13 cellular contexts compared by ENCODE assay signal in genomic region chr16:73214825-73215481, GRCh38.
DNase-seq lines count a peak whose midpoint lies in the region; ATAC-seq and TF ChIP-seq lines count a peak whose summit lies in the region.
"Had no signal": no experiment of that assay in that cellular context is flagged by ENCODE, and none has a peak within 500 bp of the region (broad histone marks: within the 10 kb centered on the region; RNA-seq: fewer than 3 reads in every experiment).

No MANE protein-coding gene starts in this region.

- no peak for TF ChIP-seq POLR2A in transverse colon (IDR thresholded peaks at IDR 0.05)

- no peaks in the 10 kb centered on the region for H3K36me3 ChIP-seq in ascending aorta
- no peaks in the 10 kb centered on the region for H3K36me3 ChIP-seq in transverse colon
- H3K36me3 ChIP-seq: SJCRH30 had no signal

- no peaks in the 10 kb centered on the region for H3K27me3 Mint-ChIP-seq in HFFc6 (ENCODE audit: insufficient read depth)
- H3K27me3 Mint-ChIP-seq in activated T-helper 1 cell treated with anti-CD3 and anti-CD28 coated beads, Interleukin-12 subunit alpha, Interleukin-12 subunit beta, Interleukin-2, Interleukin-4 antibody, amounts not matched to agents 30 ng/mL and 10 ng/mL and 1 ng/mL, durations not matched to agents 14 hours and 24 hours and 36 hours (ENCODE audit: insufficient read depth), result peaks cover 4% of the 10 kb centered on the region

- no peaks in the 10 kb centered on the region for H3K27me3 ChIP-seq in ascending aorta
- no peaks in the 10 kb centered on the region for H3K27me3 ChIP-seq in right cardiac atrium (ENCODE audit: control insufficient read depth, insufficient read depth)
- H3K27me3 ChIP-seq in transverse colon, result no peaks in the 10 kb centered on the region
- H3K27me3 ChIP-seq: SJCRH30 had no signal

- DNase-seq in HFFc6 (peak; percentile 97), ascending aorta (ENCODE audit: low spot score in 2 of 2) (peak in 1 of 2 donors; percentile 75), right cardiac atrium (no peak), transverse colon (no peak)
- no peak for DNase-seq in activated T-helper 1 cell treated with anti-CD3 and anti-CD28 coated beads, Interleukin-12 subunit alpha, Interleukin-12 subunit beta, Interleukin-2, Interleukin-4 antibody, amounts not matched to agents 30 ng/mL and 10 ng/mL and 1 ng/mL, durations not matched to agents 14 hours and 24 hours and 36 hours (ENCODE audit: low spot score)
- DNase-seq: activated CD4-positive, alpha-beta T cell treated with anti-CD3 and anti-CD28 coated beads for 48 hours; NCI-H526; SJCRH30; stimulated activated CD4-positive, alpha-beta T cell treated with anti-CD3 and anti-CD28 coated beads, Interleukin-2, amount 100 ng/mL, for 24 hours had no signal

- 70% methylated on average over 2 of the region's 2 CpGs for WGBS in right cardiac atrium
- 33 to 70% methylated on average over 1 to 2 of the region's 2 CpGs for WGBS in transverse colon (ENCODE audit: low coverage in 1 of 2), 2 donors

- H3K4me1 ChIP-seq in ascending aorta (peaks cover 3 to 10% of the 10 kb centered on the region in 2 donors), right cardiac atrium (ENCODE audit: control insufficient read depth, insufficient read depth, low read length) (peaks cover 2% of the 10 kb centered on the region), transverse colon (no peaks in the 10 kb centered on the region)
- H3K4me1 ChIP-seq: SJCRH30 had no signal

- ATAC-seq in right cardiac atrium (peak; percentile 22 to 48), GM18870 (IDR thresholded peaks at IDR 0.05; ENCODE audit: unreplicated experiment) (no peak), HG02763 (IDR thresholded peaks at IDR 0.05; ENCODE audit: unreplicated experiment) (no peak)
- ATAC-seq: left lobe of liver had no signal

- in situ Hi-C loops in transverse colon (cut with MboI; ENCODE audit: low pct_ligation_motif_present in 1 of 4, low pct_unique_long_range_greater_than_20kb in 1 of 4, low sequenced_read_pairs in 3 of 4), result no loop called here

- H3K9me3 ChIP-seq in ascending aorta, result no peaks in the 10 kb centered on the region
- H3K9me3 ChIP-seq in right cardiac atrium (ENCODE audit: control insufficient read depth, low read length), result no peaks in the 10 kb centered on the region
- peaks cover 0 to 2% of the 10 kb centered on the region in 2 donors for H3K9me3 ChIP-seq in transverse colon
- H3K9me3 ChIP-seq: SJCRH30 had no signal

- H3K4me1 Mint-ChIP-seq in HFFc6 (ENCODE audit: low read depth), result peaks cover 56% of the 10 kb centered on the region
- no peaks in the 10 kb centered on the region for H3K4me1 Mint-ChIP-seq in activated T-helper 1 cell treated with anti-CD3 and anti-CD28 coated beads, Interleukin-12 subunit alpha, Interleukin-12 subunit beta, Interleukin-2, Interleukin-4 antibody, amounts not matched to agents 30 ng/mL and 10 ng/mL and 1 ng/mL, durations not matched to agents 14 hours and 24 hours and 36 hours (ENCODE audit: low read depth)

- peak overlapping the region; percentile 91 for H3K27ac Mint-ChIP-seq in HFFc6
- H3K27ac Mint-ChIP-seq in activated T-helper 1 cell treated with anti-CD3 and anti-CD28 coated beads, Interleukin-12 subunit alpha, Interleukin-12 subunit beta, Interleukin-2, Interleukin-4 antibody, amounts not matched to agents 30 ng/mL and 10 ng/mL and 1 ng/mL, durations not matched to agents 14 hours and 24 hours and 36 hours, result no peak overlapping the region
- H3K27ac Mint-ChIP-seq: stimulated activated naive CD8-positive, alpha-beta T cell treated with anti-CD3 and anti-CD28 coated beads, Interleukin-15, Interleukin-2, amounts not matched to agents 100 ng/mL and 50 ng/mL, for 24 hours had no signal

- H3K27ac ChIP-seq in ascending aorta (peak overlapping the region; percentile 45 to 68), right cardiac atrium (ENCODE audit: low read length) (peak overlapping the region; percentile 42), transverse colon (peak overlapping the region in 3 of 4 donors; percentile 22 to 38 (median 22))
- H3K27ac ChIP-seq: SJCRH30 had no signal

- no peak for TF ChIP-seq CTCF in HFFc6 (IDR thresholded peaks at IDR 0.05)
- TF ChIP-seq CTCF in ascending aorta (IDR thresholded peaks at IDR 0.05), result no peak
- no peak for TF ChIP-seq CTCF in transverse colon (IDR thresholded peaks at IDR 0.05)

- intact Hi-C loops in ascending aorta (cut with DNase I), result no loop called here
- intact Hi-C loops in right cardiac atrium (cut with DNase I), result no loop called here
- intact Hi-C loops in transverse colon (cut with DNase I; ENCODE audit: low total_unique reads), result no loop called here
- intact Hi-C loops in activated T-helper 1 cell treated with anti-CD3 and anti-CD28 coated beads, Interleukin-12 subunit alpha, Interleukin-12 subunit beta, Interleukin-2, Interleukin-4 antibody, amounts not matched to agents 30 ng/mL and 10 ng/mL and 1 ng/mL, durations not matched to agents 14 hours and 24 hours and 36 hours (cut with micrococcal nuclease), result no loop called here

- no peak overlapping the region for H3K4me3 ChIP-seq in ascending aorta
- H3K4me3 ChIP-seq in right cardiac atrium (ENCODE audit: low read length), result no peak overlapping the region
- no peak overlapping the region for H3K4me3 ChIP-seq in transverse colon
- H3K4me3 ChIP-seq: SJCRH30 had no signal

- no peak for TF ChIP-seq EP300 in transverse colon (IDR thresholded peaks at IDR 0.05; ENCODE audit: low read depth)

- H3K4me3 Mint-ChIP-seq in HFFc6, result peak overlapping the region; percentile 76
- no peak overlapping the region for H3K4me3 Mint-ChIP-seq in activated T-helper 1 cell treated with anti-CD3 and anti-CD28 coated beads, Interleukin-12 subunit alpha, Interleukin-12 subunit beta, Interleukin-2, Interleukin-4 antibody, amounts not matched to agents 30 ng/mL and 10 ng/mL and 1 ng/mL, durations not matched to agents 14 hours and 24 hours and 36 hours
- H3K4me3 Mint-ChIP-seq: stimulated activated naive CD8-positive, alpha-beta T cell treated with anti-CD3 and anti-CD28 coated beads, Interleukin-15, Interleukin-2, amounts not matched to agents 100 ng/mL and 50 ng/mL, for 24 hours had no signal

- H3K36me3 Mint-ChIP-seq in HFFc6 (ENCODE audit: low read depth), result no peaks in the 10 kb centered on the region
- H3K36me3 Mint-ChIP-seq in activated T-helper 1 cell treated with anti-CD3 and anti-CD28 coated beads, Interleukin-12 subunit alpha, Interleukin-12 subunit beta, Interleukin-2, Interleukin-4 antibody, amounts not matched to agents 30 ng/mL and 10 ng/mL and 1 ng/mL, durations not matched to agents 14 hours and 24 hours and 36 hours (ENCODE audit: low read depth), result no peaks in the 10 kb centered on the region

- H3K9me3 Mint-ChIP-seq in HFFc6, result peaks cover 9% of the 10 kb centered on the region; the same call in 1 of the 2 replicates
- peaks cover 4% of the 10 kb centered on the region for H3K9me3 Mint-ChIP-seq in activated T-helper 1 cell treated with anti-CD3 and anti-CD28 coated beads, Interleukin-12 subunit alpha, Interleukin-12 subunit beta, Interleukin-2, Interleukin-4 antibody, amounts not matched to agents 30 ng/mL and 10 ng/mL and 1 ng/mL, durations not matched to agents 14 hours and 24 hours and 36 hours
- H3K9me3 Mint-ChIP-seq: stimulated activated naive CD8-positive, alpha-beta T cell treated with anti-CD3 and anti-CD28 coated beads, Interleukin-15, Interleukin-2, amounts not matched to agents 100 ng/mL and 50 ng/mL, for 24 hours had no signal

Comparison
In these comparisons a context has a peak if more than half of its experiments do, and no peak if none do; other contexts are left out.
1. ATAC-seq: peak in right cardiac atrium (2 of 2); none in GM18870 (single experiment) and HG02763 (single experiment).
2. Peak in every context shown above with its lines, with median percentiles within 50 percentile points of each other: H3K27ac ChIP-seq.